Comparison of ENCODE assay signal across 24 cellular contexts in genomic region chr20:6802227-6802626, GRCh38. TPM values are rescaled to one million over a fixed set of nuclear protein-coding genes. Genes with fewer than 3 reads are reported as not detected.
"Had no signal": no experiment of that assay in that cellular context is flagged by ENCODE, and none has a peak within 500 bp of the region (broad histone marks: within the 10 kb centered on the region; RNA-seq: fewer than 3 reads in every experiment).

No MANE protein-coding gene starts in this region.

- H3K27me3 ChIP-seq: cardiac muscle cell, esophagus squamous epithelium, left lung, neural progenitor cell, right lobe of liver, suprapubic skin had no signal

- H3K4me3 ChIP-seq: adrenal gland, cardiac muscle cell, esophagus squamous epithelium, left lung, neural progenitor cell, right lobe of liver, suprapubic skin had no signal

- H3K9me3 ChIP-seq: esophagus squamous epithelium, right lobe of liver, suprapubic skin had no signal

- H3K4me1 ChIP-seq: adrenal gland, esophagus squamous epithelium, left lung, neural progenitor cell, parathyroid adenoma, right lobe of liver, suprapubic skin had no signal

- DNase-seq: activated CD4-positive, alpha-beta T cell treated with anti-CD3 and anti-CD28 coated beads for 1 hour; activated CD8-positive, alpha-beta memory T cell treated with anti-CD3 and anti-CD28 coated beads for 24 hours; activated CD8-positive, alpha-beta memory T cell treated with anti-CD3 and anti-CD28 coated beads, Interleukin-2, amount 50 U/mL, for 48 hours; activated effector memory CD4-positive, alpha-beta T cell treated with anti-CD3 and anti-CD28 coated beads, Interleukin-2, amount 50 U/mL, for 16 hours; activated T-cell treated with anti-CD3 and anti-CD28 coated beads, Interleukin-2, amount 50 U/mL, for 48 hours; adrenal gland; dermis blood vessel endothelial cell; effector memory CD4-positive, alpha-beta T cell; esophagus squamous epithelium; foreskin fibroblast; kidney; left lung; naive thymus-derived CD4-positive, alpha-beta T cell; right lobe of liver; small intestine; stimulated activated CD4-positive, alpha-beta T cell treated with anti-CD3 and anti-CD28 coated beads, Interleukin-15, amount 100 ng/mL, for 24 hours; stimulated activated CD4-positive, alpha-beta T cell treated with anti-CD3 and anti-CD28 coated beads, Interleukin-2, amount 100 ng/mL, for 48 hours; stimulated activated naive CD8-positive, alpha-beta T cell treated with anti-CD3 and anti-CD28 coated beads, Interleukin-15, amount 100 ng/mL, for 72 hours; WERI-Rb-1 had no signal

- ATAC-seq: left lung; naive thymus-derived CD4-positive, alpha-beta T cell; stimulated activated naive CD8-positive, alpha-beta T cell treated with anti-CD3 and anti-CD28 coated beads, Interleukin-15, amount 100 ng/mL, for 72 hours had no signal

- H3K27ac ChIP-seq: adrenal gland, cardiac muscle cell, esophagus squamous epithelium, left lung, neural progenitor cell, parathyroid adenoma, right lobe of liver, suprapubic skin, WERI-Rb-1 had no signal

- H3K36me3 ChIP-seq: adrenal gland, cardiac muscle cell, esophagus squamous epithelium, left lung, neural progenitor cell, right lobe of liver, suprapubic skin, WERI-Rb-1 had no signal

RNA-seq across cellular contexts. Expression of gene BMP2, which starts 34.7 kb away (rescaled TPM):
- total RNA-seq: T-helper 2 cell treated with Interferon-gamma antibody and Interleukin-4, amounts not matched to agents 100 ng/mL and 5 ng/mL, for 36 hours had no signal
- polyA plus RNA-seq: naive thymus-derived CD4-positive, alpha-beta T cell had no signal
